ENCODE assay signal across 1 cellular context in the genomic region with DNA sequence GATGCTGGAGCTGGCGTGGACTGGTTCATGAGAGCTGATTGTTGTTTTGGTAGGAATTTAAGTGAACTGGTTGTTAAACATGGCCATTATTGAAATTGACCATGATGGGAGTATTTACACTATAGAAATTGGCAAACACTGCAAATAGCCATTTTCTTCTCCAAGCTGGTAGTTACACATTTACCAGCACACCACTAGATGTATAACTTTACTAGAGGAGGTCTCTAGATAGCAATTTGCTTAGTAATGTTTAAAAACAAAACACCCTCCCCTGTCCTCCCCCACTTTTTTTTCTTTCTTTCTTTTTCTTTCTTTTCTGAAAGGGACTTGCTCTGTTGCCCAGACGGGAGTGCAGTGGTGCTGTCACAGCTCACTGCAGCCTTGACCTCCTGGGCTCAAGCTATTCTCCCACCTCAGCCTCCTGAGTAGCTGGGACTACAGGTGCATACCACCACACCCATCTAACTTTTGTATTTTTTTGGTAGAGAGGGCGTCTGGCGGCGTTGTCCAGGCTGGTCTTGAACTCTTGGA.
TF ChIP-seq lines count a peak whose summit lies in the region.

No MANE protein-coding gene starts in this region.

TF ChIP-seq in HepG2, 621 proteins besides CTCF, POLR2A, EP300 and RAD21 (continued from another document and continues in another):
- TF ChIP-seq, protein P1, sequence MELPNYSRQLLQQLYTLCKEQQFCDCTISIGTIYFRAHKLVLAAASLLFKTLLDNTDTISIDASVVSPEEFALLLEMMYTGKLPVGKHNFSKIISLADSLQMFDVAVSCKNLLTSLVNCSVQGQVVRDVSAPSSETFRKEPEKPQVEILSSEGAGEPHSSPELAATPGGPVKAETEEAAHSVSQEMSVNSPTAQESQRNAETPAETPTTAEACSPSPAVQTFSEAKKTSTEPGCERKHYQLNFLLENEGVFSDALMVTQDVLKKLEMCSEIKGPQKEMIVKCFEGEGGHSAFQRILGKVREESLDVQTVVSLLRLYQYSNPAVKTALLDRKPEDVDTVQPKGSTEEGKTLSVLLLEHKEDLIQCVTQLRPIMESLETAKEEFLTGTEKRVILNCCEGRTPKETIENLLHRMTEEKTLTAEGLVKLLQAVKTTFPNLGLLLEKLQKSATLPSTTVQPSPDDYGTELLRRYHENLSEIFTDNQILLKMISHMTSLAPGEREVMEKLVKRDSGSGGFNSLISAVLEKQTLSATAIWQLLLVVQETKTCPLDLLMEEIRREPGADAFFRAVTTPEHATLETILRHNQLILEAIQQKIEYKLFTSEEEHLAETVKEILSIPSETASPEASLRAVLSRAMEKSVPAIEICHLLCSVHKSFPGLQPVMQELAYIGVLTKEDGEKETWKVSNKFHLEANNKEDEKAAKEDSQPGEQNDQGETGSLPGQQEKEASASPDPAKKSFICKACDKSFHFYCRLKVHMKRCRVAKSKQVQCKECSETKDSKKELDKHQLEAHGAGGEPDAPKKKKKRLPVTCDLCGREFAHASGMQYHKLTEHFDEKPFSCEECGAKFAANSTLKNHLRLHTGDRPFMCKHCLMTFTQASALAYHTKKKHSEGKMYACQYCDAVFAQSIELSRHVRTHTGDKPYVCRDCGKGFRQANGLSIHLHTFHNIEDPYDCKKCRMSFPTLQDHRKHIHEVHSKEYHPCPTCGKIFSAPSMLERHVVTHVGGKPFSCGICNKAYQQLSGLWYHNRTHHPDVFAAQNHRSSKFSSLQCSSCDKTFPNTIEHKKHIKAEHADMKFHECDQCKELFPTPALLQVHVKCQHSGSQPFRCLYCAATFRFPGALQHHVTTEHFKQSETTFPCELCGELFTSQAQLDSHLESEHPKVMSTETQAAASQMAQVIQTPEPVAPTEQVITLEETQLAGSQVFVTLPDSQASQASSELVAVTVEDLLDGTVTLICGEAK (IDR thresholded peaks at IDR 0.05): no peak
- TF ChIP-seq, protein P1 (CRISPR knock-in tag; IDR thresholded peaks at IDR 0.05): no peak; the same call in 1 of the 2 replicates
- TF ChIP-seq ZNF121 (CRISPR knock-in tag; IDR thresholded peaks at IDR 0.05) (peak; percentile 68; the same call in 1 of the 2 replicates), FOXA3 (CRISPR knock-in tag; IDR thresholded peaks at IDR 0.05) (peak; percentile 80), PCBP2 (optimal IDR thresholded peaks at IDR 0.05; ENCODE audit: low read depth, low read length, poor library complexity, severe bottlenecking) (no peak), NFIC (IDR thresholded peaks at IDR 0.05; ENCODE audit: low read length) (peak; percentile 64; the same call in 1 of the 2 replicates), ZNF788 (CRISPR knock-in tag; IDR thresholded peaks at IDR 0.05; ENCODE audit: borderline replicate concordance) (peak; percentile 55; the same call in 1 of the 2 replicates), AGO1 (IDR thresholded peaks at IDR 0.05; ENCODE audit: low read depth, low read length, poor library complexity, severe bottlenecking) (no peak), CBX5 (CRISPR knock-in tag; IDR thresholded peaks at IDR 0.05; ENCODE audit: borderline replicate concordance) (no peak; the same call in 1 of the 2 replicates), KAT8 (CRISPR knock-in tag; IDR thresholded peaks at IDR 0.05) (peak; percentile 55; the same call in 1 of the 2 replicates), CEBPG (CRISPR knock-in tag; IDR thresholded peaks at IDR 0.05) (peak; percentile 39), SOX13 (IDR thresholded peaks at IDR 0.05) (no peak), SOX13 (CRISPR knock-in tag; conservative IDR thresholded peaks at IDR 0.05 in 1 of 2, IDR thresholded peaks at IDR 0.05 in 1 of 2) (peak in 1 of 2 experiments; percentile 75; a peak in 2 of 4 replicates), MZF1 (CRISPR knock-in tag; IDR thresholded peaks at IDR 0.05; ENCODE audit: borderline replicate concordance) (no peak), SAP130 (CRISPR knock-in tag; IDR thresholded peaks at IDR 0.05; ENCODE audit: low read depth) (peak; percentile 68), MAFF (IDR thresholded peaks at IDR 0.05; ENCODE audit: low read depth, low read length) (peak; percentile 53; the same call in 1 of the 2 replicates), ATF7 (IDR thresholded peaks at IDR 0.05) (no peak), ATF7 (CRISPR knock-in tag; IDR thresholded peaks at IDR 0.05) (no peak), SALL2 (CRISPR knock-in tag; IDR thresholded peaks at IDR 0.05) (no peak), ZBTB20 (CRISPR knock-in tag; IDR thresholded peaks at IDR 0.05; ENCODE audit: borderline replicate concordance, low read depth) (0 out of 2 replicates have a peak, but pooled peaks have one; percentile 77), RXRB (CRISPR knock-in tag; IDR thresholded peaks at IDR 0.05; ENCODE audit: borderline replicate concordance) (0 out of 2 replicates have a peak, but pooled peaks have one; percentile 13), ZNF7 (CRISPR knock-in tag; IDR thresholded peaks at IDR 0.05) (no peak), ERF (CRISPR knock-in tag; IDR thresholded peaks at IDR 0.05) (peak; percentile 51; the same call in 1 of the 2 replicates), ISL2 (CRISPR knock-in tag; IDR thresholded peaks at IDR 0.05) (0 out of 2 replicates have a peak, but pooled peaks have one; percentile 20), MIXL1 (CRISPR knock-in tag; IDR thresholded peaks at IDR 0.05) (peak; percentile 63; the same call in 1 of the 2 replicates), GATAD2A (CRISPR knock-in tag; IDR thresholded peaks at IDR 0.05) (peak; percentile 41; the same call in 1 of the 2 replicates), ZBTB7A (CRISPR knock-in tag; IDR thresholded peaks at IDR 0.05) (no peak)
- TF ChIP-seq, protein P2, sequence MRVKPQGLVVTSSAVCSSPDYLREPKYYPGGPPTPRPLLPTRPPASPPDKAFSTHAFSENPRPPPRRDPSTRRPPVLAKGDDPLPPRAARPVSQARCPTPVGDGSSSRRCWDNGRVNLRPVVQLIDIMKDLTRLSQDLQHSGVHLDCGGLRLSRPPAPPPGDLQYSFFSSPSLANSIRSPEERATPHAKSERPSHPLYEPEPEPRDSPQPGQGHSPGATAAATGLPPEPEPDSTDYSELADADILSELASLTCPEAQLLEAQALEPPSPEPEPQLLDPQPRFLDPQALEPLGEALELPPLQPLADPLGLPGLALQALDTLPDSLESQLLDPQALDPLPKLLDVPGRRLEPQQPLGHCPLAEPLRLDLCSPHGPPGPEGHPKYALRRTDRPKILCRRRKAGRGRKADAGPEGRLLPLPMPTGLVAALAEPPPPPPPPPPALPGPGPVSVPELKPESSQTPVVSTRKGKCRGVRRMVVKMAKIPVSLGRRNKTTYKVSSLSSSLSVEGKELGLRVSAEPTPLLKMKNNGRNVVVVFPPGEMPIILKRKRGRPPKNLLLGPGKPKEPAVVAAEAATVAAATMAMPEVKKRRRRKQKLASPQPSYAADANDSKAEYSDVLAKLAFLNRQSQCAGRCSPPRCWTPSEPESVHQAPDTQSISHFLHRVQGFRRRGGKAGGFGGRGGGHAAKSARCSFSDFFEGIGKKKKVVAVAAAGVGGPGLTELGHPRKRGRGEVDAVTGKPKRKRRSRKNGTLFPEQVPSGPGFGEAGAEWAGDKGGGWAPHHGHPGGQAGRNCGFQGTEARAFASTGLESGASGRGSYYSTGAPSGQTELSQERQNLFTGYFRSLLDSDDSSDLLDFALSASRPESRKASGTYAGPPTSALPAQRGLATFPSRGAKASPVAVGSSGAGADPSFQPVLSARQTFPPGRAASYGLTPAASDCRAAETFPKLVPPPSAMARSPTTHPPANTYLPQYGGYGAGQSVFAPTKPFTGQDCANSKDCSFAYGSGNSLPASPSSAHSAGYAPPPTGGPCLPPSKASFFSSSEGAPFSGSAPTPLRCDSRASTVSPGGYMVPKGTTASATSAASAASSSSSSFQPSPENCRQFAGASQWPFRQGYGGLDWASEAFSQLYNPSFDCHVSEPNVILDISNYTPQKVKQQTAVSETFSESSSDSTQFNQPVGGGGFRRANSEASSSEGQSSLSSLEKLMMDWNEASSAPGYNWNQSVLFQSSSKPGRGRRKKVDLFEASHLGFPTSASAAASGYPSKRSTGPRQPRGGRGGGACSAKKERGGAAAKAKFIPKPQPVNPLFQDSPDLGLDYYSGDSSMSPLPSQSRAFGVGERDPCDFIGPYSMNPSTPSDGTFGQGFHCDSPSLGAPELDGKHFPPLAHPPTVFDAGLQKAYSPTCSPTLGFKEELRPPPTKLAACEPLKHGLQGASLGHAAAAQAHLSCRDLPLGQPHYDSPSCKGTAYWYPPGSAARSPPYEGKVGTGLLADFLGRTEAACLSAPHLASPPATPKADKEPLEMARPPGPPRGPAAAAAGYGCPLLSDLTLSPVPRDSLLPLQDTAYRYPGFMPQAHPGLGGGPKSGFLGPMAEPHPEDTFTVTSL (CRISPR knock-in tag; IDR thresholded peaks at IDR 0.05; ENCODE audit: borderline replicate concordance): peak; percentile 38; the same call in 1 of the 2 replicates
- TF ChIP-seq, protein P3, sequence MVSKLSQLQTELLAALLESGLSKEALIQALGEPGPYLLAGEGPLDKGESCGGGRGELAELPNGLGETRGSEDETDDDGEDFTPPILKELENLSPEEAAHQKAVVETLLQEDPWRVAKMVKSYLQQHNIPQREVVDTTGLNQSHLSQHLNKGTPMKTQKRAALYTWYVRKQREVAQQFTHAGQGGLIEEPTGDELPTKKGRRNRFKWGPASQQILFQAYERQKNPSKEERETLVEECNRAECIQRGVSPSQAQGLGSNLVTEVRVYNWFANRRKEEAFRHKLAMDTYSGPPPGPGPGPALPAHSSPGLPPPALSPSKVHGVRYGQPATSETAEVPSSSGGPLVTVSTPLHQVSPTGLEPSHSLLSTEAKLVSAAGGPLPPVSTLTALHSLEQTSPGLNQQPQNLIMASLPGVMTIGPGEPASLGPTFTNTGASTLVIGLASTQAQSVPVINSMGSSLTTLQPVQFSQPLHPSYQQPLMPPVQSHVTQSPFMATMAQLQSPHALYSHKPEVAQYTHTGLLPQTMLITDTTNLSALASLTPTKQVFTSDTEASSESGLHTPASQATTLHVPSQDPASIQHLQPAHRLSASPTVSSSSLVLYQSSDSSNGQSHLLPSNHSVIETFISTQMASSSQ (IDR thresholded peaks at IDR 0.05; ENCODE audit: low read depth): peak; percentile 92
- TF ChIP-seq, protein P3 (CRISPR knock-in tag; IDR thresholded peaks at IDR 0.05; ENCODE audit: borderline replicate concordance): peak; percentile 83; the same call in 1 of the 2 replicates
- TF ChIP-seq, protein P4, sequence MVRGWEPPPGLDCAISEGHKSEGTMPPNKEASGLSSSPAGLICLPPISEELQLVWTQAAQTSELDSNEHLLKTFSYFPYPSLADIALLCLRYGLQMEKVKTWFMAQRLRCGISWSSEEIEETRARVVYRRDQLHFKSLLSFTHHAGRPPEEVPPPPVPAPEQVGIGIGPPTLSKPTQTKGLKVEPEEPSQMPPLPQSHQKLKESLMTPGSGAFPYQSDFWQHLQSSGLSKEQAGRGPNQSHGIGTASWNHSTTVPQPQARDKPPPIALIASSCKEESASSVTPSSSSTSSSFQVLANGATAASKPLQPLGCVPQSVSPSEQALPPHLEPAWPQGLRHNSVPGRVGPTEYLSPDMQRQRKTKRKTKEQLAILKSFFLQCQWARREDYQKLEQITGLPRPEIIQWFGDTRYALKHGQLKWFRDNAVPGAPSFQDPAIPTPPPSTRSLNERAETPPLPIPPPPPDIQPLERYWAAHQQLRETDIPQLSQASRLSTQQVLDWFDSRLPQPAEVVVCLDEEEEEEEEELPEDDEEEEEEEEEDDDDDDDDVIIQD (CRISPR knock-in tag; IDR thresholded peaks at IDR 0.05; ENCODE audit: low read depth): peak; percentile 59; the same call in 1 of the 2 replicates
- TF ChIP-seq, protein P5, sequence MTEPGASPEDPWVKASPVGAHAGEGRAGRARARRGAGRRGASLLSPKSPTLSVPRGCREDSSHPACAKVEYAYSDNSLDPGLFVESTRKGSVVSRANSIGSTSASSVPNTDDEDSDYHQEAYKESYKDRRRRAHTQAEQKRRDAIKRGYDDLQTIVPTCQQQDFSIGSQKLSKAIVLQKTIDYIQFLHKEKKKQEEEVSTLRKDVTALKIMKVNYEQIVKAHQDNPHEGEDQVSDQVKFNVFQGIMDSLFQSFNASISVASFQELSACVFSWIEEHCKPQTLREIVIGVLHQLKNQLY (CRISPR knock-in tag; IDR thresholded peaks at IDR 0.05): no peak
